ENCODE assay signal across 12 cellular contexts in the genomic region with DNA sequence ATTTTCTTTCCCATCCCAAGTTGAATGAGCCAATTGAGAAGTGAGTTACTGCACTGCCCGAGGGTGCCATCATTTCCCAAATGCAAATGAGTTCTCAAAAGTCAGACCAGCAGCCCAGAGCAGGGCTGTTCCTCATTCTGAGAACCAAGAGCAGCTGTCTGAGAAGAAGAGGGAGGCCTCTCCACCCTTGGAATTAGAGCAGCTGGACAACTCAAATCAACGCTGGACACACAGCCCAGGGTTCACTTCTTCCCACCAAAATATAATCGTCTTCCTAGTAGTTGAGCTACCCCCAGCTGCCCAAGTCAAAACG. TPM values are rescaled to one million over a fixed set of nuclear protein-coding genes. Genes with fewer than 3 reads are reported as not detected.
DNase-seq lines count a peak whose midpoint lies in the region; ATAC-seq and TF ChIP-seq lines count a peak whose summit lies in the region.
"Had no signal": no experiment of that assay in that cellular context is flagged by ENCODE, and none has a peak within 500 bp of the region (broad histone marks: within the 10 kb centered on the region; RNA-seq: fewer than 3 reads in every experiment).

No MANE protein-coding gene starts in this region.

- ATAC-seq in HG02973 (IDR thresholded peaks at IDR 0.05; ENCODE audit: unreplicated experiment) = no peak
- ATAC-seq in HG03457 (IDR thresholded peaks at IDR 0.05; ENCODE audit: unreplicated experiment) = no peak

- H3K27me3 Mint-ChIP-seq in brain = peaks cover 17% of the 10 kb centered on the region
- H3K27me3 Mint-ChIP-seq in osteocyte (ENCODE audit: unreplicated experiment) = no peaks in the 10 kb centered on the region

- H3K36me3 Mint-ChIP-seq in brain (no peaks in the 10 kb centered on the region), osteocyte (ENCODE audit: unreplicated experiment) (no peaks in the 10 kb centered on the region)

- peak overlapping the region in 1 of 5 experiments; percentile 58 for H3K4me3 Mint-ChIP-seq in brain
- no peak overlapping the region for H3K4me3 Mint-ChIP-seq in osteocyte (ENCODE audit: unreplicated experiment)
- H3K4me3 Mint-ChIP-seq: endodermal cell had no signal

- H3K9me3 Mint-ChIP-seq in brain (no peaks in the 10 kb centered on the region), osteocyte (ENCODE audit: unreplicated experiment) (no peaks in the 10 kb centered on the region)
- H3K9me3 Mint-ChIP-seq: endodermal cell had no signal

- no peak for TF ChIP-seq POLR2A in NB4 (IDR thresholded peaks at IDR 0.05; ENCODE audit: extremely low read depth, insufficient read length)

- H3K4me3 ChIP-seq in NB4 (ENCODE audit: low read depth, low read length) = no peak overlapping the region
- H3K4me3 ChIP-seq: smooth muscle cell had no signal

- H3K27ac Mint-ChIP-seq in brain (peak overlapping the region; percentile 7 to 87 (median 63)), osteocyte (ENCODE audit: unreplicated experiment) (peak overlapping the region; percentile 80)
- H3K27ac Mint-ChIP-seq: endodermal cell had no signal

- in situ Hi-C loops in GM13976 (cut with MboI; ENCODE audit: low sequenced_read_pairs, unreplicated experiment) = no loop called here

- DNase-seq in CD1c-positive myeloid dendritic cell (ENCODE audit: extremely low spot score) = peak; percentile 76
- peak; percentile 53 for DNase-seq in NB4 (ENCODE audit: low read depth)
- DNase-seq in osteocyte (ENCODE audit: extremely low spot score, unreplicated experiment) = no peak
- DNase-seq in GM13976 (ENCODE audit: low spot score) = no peak
- DNase-seq in activated CD8-positive, alpha-beta memory T cell treated with anti-CD3 and anti-CD28 coated beads, Interleukin-2, amount 50 U/mL, for 4 hours = no peak
- DNase-seq: COR-L47, endodermal cell, NCI-H1092 treated with DMSO at 0.1 percent for 48 hours had no signal

- H3K4me1 Mint-ChIP-seq in brain = peaks cover 38% of the 10 kb centered on the region
- peaks cover 30% of the 10 kb centered on the region for H3K4me1 Mint-ChIP-seq in osteocyte (ENCODE audit: unreplicated experiment)

- TF ChIP-seq CTCF in NB4 (IDR thresholded peaks at IDR 0.05; ENCODE audit: low read depth, low read length) (no peak), brain (conservative IDR thresholded peaks at IDR 0.05) (no peak), osteocyte (IDR thresholded peaks at IDR 0.05) (no peak), GM13976 (IDR thresholded peaks at IDR 0.05; ENCODE audit: borderline replicate concordance, control extremely low read depth, extremely low read depth, insufficient read depth, missing control alignments) (no peak)

RNA-seq across cellular contexts. Expression of gene PREX1, which starts 4.6 kb away (rescaled TPM):
- 64.3 TPM for polyA plus RNA-seq in brain (ENCODE audit: insufficient read depth, low read depth, low replicate concordance)
- 22.2 and 24.2 TPM in 2 replicates for total RNA-seq in osteocyte

Comparison
In these comparisons a context has a peak if more than half of its experiments do, and no peak if none do; other contexts are left out.
1. DNase-seq: peak in CD1c-positive myeloid dendritic cell (single experiment) and NB4 (single experiment); none in osteocyte (single experiment), GM13976 (single experiment) and activated CD8-positive, alpha-beta memory T cell treated with anti-CD3 and anti-CD28 coated beads, Interleukin-2, amount 50 U/mL, for 4 hours (single experiment).